Comparison of ENCODE assay signal across 15 cellular contexts in the genomic region with DNA sequence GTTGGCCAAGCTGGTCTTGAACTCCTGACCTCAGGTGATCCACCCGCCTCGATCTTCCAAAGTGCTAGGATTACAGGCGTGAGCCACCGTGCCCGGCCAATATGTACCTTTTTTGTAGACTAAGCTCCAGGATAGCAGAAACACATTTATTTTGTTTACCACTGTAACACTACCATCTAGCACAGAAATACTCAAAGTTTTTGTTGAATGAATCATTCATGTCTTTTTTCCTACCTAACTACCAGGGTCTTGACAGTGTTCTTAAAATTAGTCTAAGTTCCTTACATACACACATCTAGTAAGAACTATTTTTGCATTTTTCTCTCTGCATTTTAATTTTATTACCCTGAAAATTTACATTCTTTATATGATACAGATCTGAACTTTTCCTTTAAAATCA.
"Had no signal": no experiment of that assay in that cellular context is flagged by ENCODE, and none has a peak within 500 bp of the region (broad histone marks: within the 10 kb centered on the region; RNA-seq: fewer than 3 reads in every experiment).

No MANE protein-coding gene starts in this region.

- DNase-seq: activated CD4-positive, alpha-beta T cell treated with anti-CD3 and anti-CD28 coated beads, Interleukin-2, amount 50 U/mL, for 1 hour; activated CD8-positive, alpha-beta memory T cell treated with anti-CD3 and anti-CD28 coated beads for 24 hours; activated naive CD8-positive, alpha-beta T cell treated with anti-CD3 and anti-CD28 coated beads, Interleukin-2, amount 10 ng/mL, durations not matched to agents 7 days and 5 days; aorta; kidney; mesenchymal stem cell; nucleus accumbens; substantia nigra; transverse colon had no signal

- H3K4me1 ChIP-seq: prostate gland, transverse colon had no signal

- H3K9me3 ChIP-seq: prostate gland, transverse colon had no signal

- H3K36me3 ChIP-seq: prostate gland had no signal

- ATAC-seq: activated CD4-positive, CD25-positive, alpha-beta regulatory T cell treated with anti-CD3 and anti-CD28 coated beads, Interleukin-2, amount 50 U/mL, for 24 hours; natural killer cell treated with Interleukin-12 subunit alpha and Interleukin-12 subunit beta and Interleukin-15 and Interleukin-18, amount 100 ng/mL, for 72 hours; sciatic nerve; stimulated activated memory B cell treated with anti-CD40 and anti-IgM and Interleukin-4, amounts not matched to agents 10 μg/mL and 1 μg/mL and 100 μg/mL, for 72 hours had no signal

- H3K4me3 ChIP-seq: hepatocyte, prostate gland, transverse colon had no signal
